12 cellular contexts compared by ENCODE assay signal in genomic region chr2:85712849-85713612, GRCh38. TPM values are rescaled to one million over a fixed set of nuclear protein-coding genes. Genes with fewer than 3 reads are reported as not detected.
DNase-seq lines count a peak whose midpoint lies in the region; ATAC-seq, FAIRE-seq and TF ChIP-seq lines count a peak whose summit lies in the region.
"Had no signal": no experiment of that assay in that cellular context is flagged by ENCODE, and none has a peak within 500 bp of the region (broad histone marks: within the 10 kb centered on the region; RNA-seq: fewer than 3 reads in every experiment).

No MANE protein-coding gene starts in this region.

- intact Hi-C loops in heart left ventricle (cut with DNase I) (no loop called here), psoas muscle (cut with DNase I) (loop anchor here in 1 of 2 donors (5.0 kb wide), 1 partner anchor 71 kb away; no protein-coding TSS in a partner anchor)
- intact Hi-C loops in activated CD8-positive, alpha-beta T cell treated with anti-CD3 and anti-CD28 coated beads for 36 hours (cut with micrococcal nuclease), result loop anchor here (1.0 kb wide), 1 partner anchor 22 kb away; no protein-coding TSS in a partner anchor

- TF ChIP-seq POLR2A in heart left ventricle (IDR thresholded peaks at IDR 0.05), result peak in 1 of 2 donors; percentile 26

- no peaks in the 10 kb centered on the region for H3K36me3 Mint-ChIP-seq in activated CD8-positive, alpha-beta T cell treated with anti-CD3 and anti-CD28 coated beads for 36 hours (ENCODE audit: low read depth)

- H3K4me3 ChIP-seq in heart left ventricle, result no peak overlapping the region
- H3K4me3 ChIP-seq in psoas muscle, result no peak overlapping the region

- no peak overlapping the region for H3K27ac Mint-ChIP-seq in activated CD8-positive, alpha-beta T cell treated with anti-CD3 and anti-CD28 coated beads for 36 hours

- H3K4me3 Mint-ChIP-seq in activated CD8-positive, alpha-beta T cell treated with anti-CD3 and anti-CD28 coated beads for 36 hours, result no peak overlapping the region

- H3K27ac ChIP-seq in C4-2B, result peak overlapping the region; percentile 16; the same call in 1 of the 2 replicates
- peak overlapping the region; percentile 79 to 97 (median 88) for H3K27ac ChIP-seq in heart left ventricle
- H3K27ac ChIP-seq in psoas muscle, result peak overlapping the region; percentile 53

- H3K27me3 ChIP-seq in heart left ventricle (no peaks in the 10 kb centered on the region), psoas muscle (ENCODE audit: insufficient read depth in 3 of 3, low read length in 2 of 3) (no peaks in the 10 kb centered on the region)

- no peak for FAIRE-seq in RCC 7860 (lab: Jason Lieb, UNC)
- FAIRE-seq: H54 had no signal

- DNase-seq in amniotic epithelial cell (ENCODE audit: low read depth) (peak; percentile 46), heart left ventricle (peak in 4 of 5 donors; percentile 49 to 86 (median 62)), psoas muscle (peak; percentile 69 to 85), RCC 7860 (ENCODE audit: low spot score) (no peak)
- no peak for DNase-seq in activated CD8-positive, alpha-beta T cell treated with anti-CD3 and anti-CD28 coated beads for 36 hours
- DNase-seq: Caco-2, NCI-H1694 treated with DMSO at 0.1 percent for 48 hours had no signal

- peaks cover 4% of the 10 kb centered on the region for H3K4me1 Mint-ChIP-seq in activated CD8-positive, alpha-beta T cell treated with anti-CD3 and anti-CD28 coated beads for 36 hours (ENCODE audit: low read depth)

- H3K9me3 Mint-ChIP-seq in activated CD8-positive, alpha-beta T cell treated with anti-CD3 and anti-CD28 coated beads for 36 hours, result no peaks in the 10 kb centered on the region
- H3K9me3 Mint-ChIP-seq: naive thymus-derived CD4-positive, alpha-beta T cell had no signal

- H3K9me3 ChIP-seq in heart left ventricle (no peaks in the 10 kb centered on the region), psoas muscle (no peaks in the 10 kb centered on the region)
- H3K9me3 ChIP-seq: Caco-2 had no signal

- no peaks in the 10 kb centered on the region for H3K36me3 ChIP-seq in heart left ventricle
- H3K36me3 ChIP-seq in psoas muscle (ENCODE audit: insufficient read depth in 1 of 2, low read depth in 1 of 2), result no peaks in the 10 kb centered on the region

- peak; percentile 59 to 79 (median 72) for ATAC-seq in heart left ventricle
- ATAC-seq in psoas muscle, result peak; percentile 51 to 90 (median 86)
- ATAC-seq in activated CD8-positive, alpha-beta T cell treated with anti-CD3 and anti-CD28 coated beads for 36 hours, result no peak
- ATAC-seq in HG03095 (IDR thresholded peaks at IDR 0.05; ENCODE audit: unreplicated experiment), result no peak
- no peak for ATAC-seq in HG03354 (IDR thresholded peaks at IDR 0.05; ENCODE audit: poor library complexity, severe bottlenecking, unreplicated experiment)

- POLR2A ChIA-PET in activated CD8-positive, alpha-beta T cell treated with anti-CD3 and anti-CD28 coated beads for 36 hours (lab: Charles Lee), result interaction anchor here (0.9 to 1.8 kb wide), 3 partner anchors 8 to 46 kb away, joined by 3 to 4 read pairs (median 4); no protein-coding TSS in a partner anchor

- TF ChIP-seq CTCF in C4-2B (conservative IDR thresholded peaks at IDR 0.05) (no peak), heart left ventricle (IDR thresholded peaks at IDR 0.05) (no peak), psoas muscle (IDR thresholded peaks at IDR 0.05) (no peak)
- no peak for TF ChIP-seq CTCF in activated CD8-positive, alpha-beta T cell treated with anti-CD3 and anti-CD28 coated beads for 36 hours (IDR thresholded peaks at IDR 0.05)

- H3K4me1 ChIP-seq in heart left ventricle (peaks cover 0 to 84% (median 45%) of the 10 kb centered on the region in 12 donors), psoas muscle (peaks cover 42% of the 10 kb centered on the region)
- H3K4me1 ChIP-seq: Caco-2 had no signal

- peaks cover 1% of the 10 kb centered on the region for H3K27me3 Mint-ChIP-seq in activated CD8-positive, alpha-beta T cell treated with anti-CD3 and anti-CD28 coated beads for 36 hours

- CTCF ChIA-PET in activated CD8-positive, alpha-beta T cell treated with anti-CD3 and anti-CD28 coated beads for 36 hours (lab: Charles Lee), result interaction anchor here (1.3 to 8.8 kb wide), 5 partner anchors 10 to 101 kb away, joined by 4 to 74 read pairs (median 5); no protein-coding TSS in a partner anchor

- 49 to 74% (median 64%) methylated on average over 8 to 9 of the region's 9 CpGs for WGBS in heart left ventricle, 4 donors
- WGBS in psoas muscle, 3 donors, result 52 to 58% (median 53%) methylated on average over 9 of the region's 9 CpGs

RNA-seq across cellular contexts. Expression of gene GNLY, which starts 18.9 kb away (rescaled TPM):
- total RNA-seq in heart left ventricle (10 to 100 TPM in 1 of 9 donors, 1 to 10 TPM in 4, under 1 TPM in 2, not detected in 2; 0.29 to 47.1 (median 2.1) TPM), psoas muscle (10 to 100 TPM in 1 of 4 donors, 1 to 10 TPM in 2, under 1 TPM in 1; 0.58 to 20.0 (median 5.8) TPM)
- polyA plus RNA-seq in heart left ventricle (1 to 10 TPM; 1.3 to 2.3 TPM), psoas muscle (10 to 100 TPM in 2 of 3 donors, 1 to 10 TPM in 1; 4.9 to 31.6 (median 23.4) TPM)
- total RNA-seq in activated CD8-positive, alpha-beta T cell treated with anti-CD3 and anti-CD28 coated beads for 36 hours, result 10 to 100 TPM; 46.7 to 52.6 TPM
- total RNA-seq: Caco-2 had no signal

RNA-seq across cellular contexts. Expression of gene ATOH8, which starts 40.8 kb away (rescaled TPM):
- total RNA-seq in heart left ventricle, result 100 to 1,000 TPM in 1 of 9 donors, 10 to 100 TPM in 8; 11.8 to 103 (median 18.5) TPM
- 10 to 100 TPM; 22.9 to 37.9 TPM for polyA plus RNA-seq in heart left ventricle
- 10 to 100 TPM; 22.0 to 82.1 (median 57.3) TPM for total RNA-seq in psoas muscle
- polyA plus RNA-seq in psoas muscle, result 10 to 100 TPM; 48.7 to 77.2 (median 59.4) TPM
- total RNA-seq in activated CD8-positive, alpha-beta T cell treated with anti-CD3 and anti-CD28 coated beads for 36 hours, result not detected
- total RNA-seq: Caco-2 had no signal
- polyA plus RNA-seq: naive thymus-derived CD4-positive, alpha-beta T cell had no signal

RNA-seq across cellular contexts. Expression of gene SFTPB, which starts 45.0 kb away (rescaled TPM):
- total RNA-seq in heart left ventricle (under 1 TPM in 1 of 9 donors, not detected in 8; 0.23 TPM), psoas muscle (1 to 10 TPM in 2 of 4 donors, under 1 TPM in 2; 0.25 to 1.1 (median 0.96) TPM)
- polyA plus RNA-seq in heart left ventricle (under 1 TPM in 1 of 2 donors, not detected in 1; 0.83 TPM), psoas muscle (1 to 10 TPM in 1 of 3 donors, under 1 TPM in 2; 0.04 to 1.5 (median 0.98) TPM)
- not detected for total RNA-seq in activated CD8-positive, alpha-beta T cell treated with anti-CD3 and anti-CD28 coated beads for 36 hours
- total RNA-seq: Caco-2; naive thymus-derived CD4-positive, alpha-beta T cell had no signal
- polyA plus RNA-seq: naive thymus-derived CD4-positive, alpha-beta T cell had no signal

Comparison
In these comparisons a context has a peak if more than half of its experiments do, and no peak if none do; other contexts are left out.
1. H3K27ac ChIP-seq: peak in every context shown above with its lines; median percentile 88 in heart left ventricle; 53 in psoas muscle; 16 in C4-2B.
2. DNase-seq: peak in amniotic epithelial cell (single experiment), heart left ventricle (4 of 5) and psoas muscle (2 of 2); none in activated CD8-positive, alpha-beta T cell treated with anti-CD3 and anti-CD28 coated beads for 36 hours (single experiment) and RCC 7860 (single experiment).
3. ATAC-seq: peak in heart left ventricle (4 of 4) and psoas muscle (4 of 4); none in activated CD8-positive, alpha-beta T cell treated with anti-CD3 and anti-CD28 coated beads for 36 hours (single experiment), HG03095 (single experiment) and HG03354 (single experiment).
4. RNA of gene ATOH8, which starts 40.8 kb away (total RNA-seq): 22.0 to 82.1 TPM in psoas muscle and 11.8 to 103 TPM in heart left ventricle; not detected in activated CD8-positive, alpha-beta T cell treated with anti-CD3 and anti-CD28 coated beads for 36 hours; every median in the first group is over 10 times any median in the second.